ENCODE assay signal across 19 cellular contexts in genomic region chr1:82923957-82924356, GRCh38.
DNase-seq lines count a peak whose midpoint lies in the region; ATAC-seq and TF ChIP-seq lines count a peak whose summit lies in the region.
"Had no signal": no experiment of that assay in that cellular context is flagged by ENCODE, and none has a peak within 500 bp of the region (broad histone marks: within the 10 kb centered on the region; RNA-seq: fewer than 3 reads in every experiment).

No MANE protein-coding gene starts in this region.

- H3K79me2 ChIP-seq in GM23338 (replicated peaks; ENCODE audit: insufficient read depth), result no peaks in the 10 kb centered on the region

- no peak for TF ChIP-seq EP300 in tibial nerve (IDR thresholded peaks at IDR 0.05)

- H3K27ac Mint-ChIP-seq in GM23338, result no peak overlapping the region
- H3K27ac Mint-ChIP-seq: CD4-positive, alpha-beta memory T cell; H9 had no signal

- H3F3A ChIP-seq in GM23338 (replicated peaks; ENCODE audit: low read depth), result no peaks in the 10 kb centered on the region

- no peaks in the 10 kb centered on the region for H3K27me3 ChIP-seq in GM23338 (ENCODE audit: insufficient read depth)
- H3K27me3 ChIP-seq in tibial nerve, result no peaks in the 10 kb centered on the region
- H3K27me3 ChIP-seq in BE2C, result no peaks in the 10 kb centered on the region

- H3K4me3 ChIP-seq in GM23338 (no peak overlapping the region), tibial nerve (no peak overlapping the region), BE2C (ENCODE audit: low read depth, low read length) (no peak overlapping the region)
- H3K4me3 ChIP-seq: A549, GM23248 had no signal

- no peaks in the 10 kb centered on the region for H3K27me3 Mint-ChIP-seq in GM23338 (ENCODE audit: insufficient read depth, low read depth, poor library complexity)
- H3K27me3 Mint-ChIP-seq: CD4-positive, alpha-beta memory T cell had no signal

- no peak overlapping the region for H3K4me2 ChIP-seq in GM23338
- H3K4me2 ChIP-seq: A549 had no signal

- H3K27ac ChIP-seq in GM23338 (ENCODE audit: low read depth) (no peak overlapping the region), tibial nerve (no peak overlapping the region)
- H3K27ac ChIP-seq: A549, GM23248 had no signal

- peaks cover 24% of the 10 kb centered on the region for H3K4me1 Mint-ChIP-seq in GM23338
- H3K4me1 Mint-ChIP-seq: CD4-positive, alpha-beta memory T cell had no signal

- no peak overlapping the region for H3K4me3 Mint-ChIP-seq in GM23338
- H3K4me3 Mint-ChIP-seq: CD4-positive, alpha-beta memory T cell; H9 had no signal

- DNase-seq in GM23338 (ENCODE audit: low spot score) (no peak), NCI-H446 treated with DMSO at 0.1 percent for 48 hours (lab: John Stamatoyannopoulos, UW) (peak; percentile 44), tibial nerve (ENCODE audit: low spot score in 2 of 2) (no peak), BE2C (no peak)
- no peak for DNase-seq in stimulated activated naive CD8-positive, alpha-beta T cell treated with anti-CD3 and anti-CD28 coated beads, Interleukin-15, Interleukin-2, amounts not matched to agents 100 U/mL and 50 U/mL, for 24 hours
- DNase-seq: 8988T; ACHN; AML-193; C1 segment of cervical spinal cord; Calu3; CD4-positive, alpha-beta memory T cell; COR-L47; DMS53; DND-41; GM23248; H9 had no signal

- no peak for TF ChIP-seq POLR2A in tibial nerve (IDR thresholded peaks at IDR 0.05)

- peaks cover 3% of the 10 kb centered on the region; the same call in 1 of the 2 replicates for H3K9me2 ChIP-seq in GM23338 (ENCODE audit: insufficient read depth)

- WGBS in tibial nerve, 2 donors, result 78 to 80% methylated on average over 4 of the region's 4 CpGs

- no peaks in the 10 kb centered on the region for H3K36me3 Mint-ChIP-seq in GM23338 (ENCODE audit: low read depth)
- H3K36me3 Mint-ChIP-seq: CD4-positive, alpha-beta memory T cell had no signal

- H3K9me3 ChIP-seq in tibial nerve (no peaks in the 10 kb centered on the region), BE2C (no peaks in the 10 kb centered on the region)
- H3K9me3 ChIP-seq: A549 had no signal

- H3K36me3 ChIP-seq in GM23338 (ENCODE audit: insufficient read depth) (no peaks in the 10 kb centered on the region), tibial nerve (no peaks in the 10 kb centered on the region), BE2C (no peaks in the 10 kb centered on the region)

- no peaks in the 10 kb centered on the region for H3K9me3 Mint-ChIP-seq in GM23338
- H3K9me3 Mint-ChIP-seq: H9 had no signal

- H4K20me1 ChIP-seq in GM23338 (replicated peaks; ENCODE audit: insufficient read depth), result no peaks in the 10 kb centered on the region

- peaks cover 5% of the 10 kb centered on the region; the same call in 1 of the 2 replicates for H3K4me1 ChIP-seq in GM23338 (ENCODE audit: insufficient read depth)
- H3K4me1 ChIP-seq in tibial nerve, result peaks cover 0 to 29% (median 6%) of the 10 kb centered on the region in 4 donors
- peaks cover 4% of the 10 kb centered on the region; the same call in 1 of the 2 replicates for H3K4me1 ChIP-seq in BE2C
- H3K4me1 ChIP-seq: A549 had no signal

- H2AFZ ChIP-seq in GM23338, result 0 out of 2 replicates have a peak overlapping the region, but pooled peaks have one; percentile 64
- H2AFZ ChIP-seq: GM23248 had no signal

- TF ChIP-seq CTCF in GM23338 (conservative IDR thresholded peaks at IDR 0.05; ENCODE audit: low read depth in 2 of 2) (no peak), tibial nerve (IDR thresholded peaks at IDR 0.05) (no peak), BE2C (IDR thresholded peaks at IDR 0.05; ENCODE audit: low read depth, low read length) (no peak)

- ATAC-seq in GM23338 (no peak), esophagus mucosa (peak; percentile 55)
- ATAC-seq in stimulated activated naive CD8-positive, alpha-beta T cell treated with anti-CD3 and anti-CD28 coated beads, Interleukin-15, Interleukin-2, amounts not matched to agents 100 U/mL and 50 U/mL, for 24 hours, result no peak
- ATAC-seq: A549, HCT116 had no signal

TF ChIP-seq in GM23338, 12 proteins besides CTCF, POLR2A, EP300 and RAD21:
- TF ChIP-seq STAT1 (IDR thresholded peaks at IDR 0.05; ENCODE audit: unreplicated experiment) (no peak), POLR2AphosphoS5 (IDR thresholded peaks at IDR 0.05; ENCODE audit: low read depth) (no peak), ZNF331 (CRISPR knock-in tag; IDR thresholded peaks at IDR 0.05; ENCODE audit: low read depth) (no peak), EZH2 (IDR thresholded peaks at IDR 0.05; ENCODE audit: low read depth, unreplicated experiment) (no peak), REST (IDR thresholded peaks at IDR 0.05; ENCODE audit: unreplicated experiment) (no peak)
